Comparison of ENCODE assay signal across 25 cellular contexts in the genomic region with DNA sequence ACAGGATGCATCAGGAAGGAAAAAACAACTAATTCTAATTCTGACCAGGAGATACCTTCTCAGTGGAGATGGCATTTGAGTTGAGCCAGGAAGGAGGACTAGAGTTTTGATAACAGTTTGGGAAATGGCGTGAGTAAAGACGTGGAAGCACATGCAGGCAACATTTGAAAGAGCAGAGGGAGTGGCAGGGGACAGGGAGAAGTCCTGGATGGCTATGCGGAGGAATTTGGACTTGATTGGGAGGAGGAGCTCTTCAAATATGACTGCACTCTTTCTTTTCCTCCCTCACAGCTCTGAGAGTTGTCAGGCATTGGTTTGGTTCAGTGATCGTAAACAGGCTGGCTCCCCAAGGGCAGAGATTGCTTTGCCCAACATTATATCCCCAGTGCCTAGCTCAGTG.
"Had no signal": no experiment of that assay in that cellular context is flagged by ENCODE, and none has a peak within 500 bp of the region (broad histone marks: within the 10 kb centered on the region; RNA-seq: fewer than 3 reads in every experiment).

No MANE protein-coding gene starts in this region.

- DNase-seq: activated B cell treated with CpG ODN at 0.5 μM for 24 hours; activated CD4-positive, alpha-beta T cell treated with anti-CD3 and anti-CD28 coated beads for 36 hours; activated CD4-positive, alpha-beta T cell treated with anti-CD3 and anti-CD28 coated beads, Interleukin-2, amount 50 U/mL, for 4 hours; activated CD8-positive, alpha-beta memory T cell treated with anti-CD3 and anti-CD28 coated beads for 24 hours; activated CD8-positive, alpha-beta memory T cell treated with anti-CD3 and anti-CD28 coated beads, Interleukin-2, amount 50 U/mL, for 4 hours; activated naive CD4-positive, alpha-beta T cell treated with anti-CD3 and anti-CD28 coated beads for 36 hours; activated T-cell treated with anti-CD3 and anti-CD28 coated beads, Interleukin-2, amount 50 U/mL, for 24 hours; effector CD4-positive, alpha-beta T cell; hypothalamus; kidney; left ventricle myocardium inferior; mammary epithelial cell; midbrain; pancreas; psoas muscle; stimulated activated CD4-positive, alpha-beta T cell treated with anti-CD3 and anti-CD28 coated beads, Interleukin-15, amount 100 ng/mL, for 24 hours; stomach; T-cell; T-helper 9 cell; transverse colon had no signal

- ATAC-seq: activated CD4-positive, alpha-beta T cell treated with anti-CD3 and anti-CD28 coated beads for 36 hours; activated T-helper 17 cell treated with anti-CD3 and anti-CD28 coated beads, Interleukin-2, amount 50 U/mL, for 72 hours; natural killer cell treated with Interleukin-12 subunit alpha and Interleukin-12 subunit beta and Interleukin-15 and Interleukin-18, amount 100 ng/mL, for 72 hours; stimulated activated memory B cell treated with anti-CD40 and anti-IgM and Interleukin-4, amounts not matched to agents 10 μg/mL and 1 μg/mL and 100 μg/mL, for 72 hours had no signal

- H3K27me3 Mint-ChIP-seq: activated B cell treated with CpG ODN at 0.5 μM for 24 hours; activated CD4-positive, alpha-beta T cell treated with anti-CD3 and anti-CD28 coated beads for 36 hours; activated T-cell treated with anti-CD3 and anti-CD28 coated beads, Interleukin-2, amount 50 U/mL, for 24 hours; activated T-helper 17 cell treated with anti-CD3 and anti-CD28 coated beads, Interleukin-2, amount 50 U/mL, for 72 hours; brain; natural killer cell treated with Interleukin-12 subunit alpha and Interleukin-12 subunit beta and Interleukin-15 and Interleukin-18, amount 100 ng/mL, for 72 hours; stimulated activated memory B cell treated with anti-CD40 and anti-IgM and Interleukin-4, amounts not matched to agents 10 μg/mL and 1 μg/mL and 100 μg/mL, for 72 hours; T-cell had no signal

- H3K9me3 ChIP-seq: left ventricle myocardium inferior, pancreas, psoas muscle, right atrium auricular region, stomach, transverse colon had no signal

- H3K27ac Mint-ChIP-seq: activated B cell treated with CpG ODN at 0.5 μM for 24 hours; activated CD4-positive, alpha-beta T cell treated with anti-CD3 and anti-CD28 coated beads for 36 hours; activated naive CD4-positive, alpha-beta T cell treated with anti-CD3 and anti-CD28 coated beads for 36 hours; activated T-cell treated with anti-CD3 and anti-CD28 coated beads, Interleukin-2, amount 50 U/mL, for 24 hours; activated T-helper 17 cell treated with anti-CD3 and anti-CD28 coated beads, Interleukin-2, amount 50 U/mL, for 72 hours; natural killer cell treated with Interleukin-12 subunit alpha and Interleukin-12 subunit beta and Interleukin-15 and Interleukin-18, amount 100 ng/mL, for 72 hours; stimulated activated memory B cell treated with anti-CD40 and anti-IgM and Interleukin-4, amounts not matched to agents 10 μg/mL and 1 μg/mL and 100 μg/mL, for 72 hours; T-cell had no signal

- H3K27me3 ChIP-seq: pancreas, right atrium auricular region, stomach, transverse colon had no signal

- H3K4me1 ChIP-seq: pancreas, psoas muscle, right atrium auricular region, transverse colon had no signal

- H3K36me3 Mint-ChIP-seq: natural killer cell treated with Interleukin-12 subunit alpha and Interleukin-12 subunit beta and Interleukin-15 and Interleukin-18, amount 100 ng/mL, for 72 hours had no signal

- H3K4me1 Mint-ChIP-seq: activated B cell treated with CpG ODN at 0.5 μM for 24 hours; activated T-helper 17 cell treated with anti-CD3 and anti-CD28 coated beads, Interleukin-2, amount 50 U/mL, for 72 hours; stimulated activated memory B cell treated with anti-CD40 and anti-IgM and Interleukin-4, amounts not matched to agents 10 μg/mL and 1 μg/mL and 100 μg/mL, for 72 hours had no signal

- H3K9me3 Mint-ChIP-seq: activated B cell treated with CpG ODN at 0.5 μM for 24 hours; activated naive CD4-positive, alpha-beta T cell treated with anti-CD3 and anti-CD28 coated beads for 36 hours; activated T-cell treated with anti-CD3 and anti-CD28 coated beads, Interleukin-2, amount 50 U/mL, for 24 hours; activated T-helper 17 cell treated with anti-CD3 and anti-CD28 coated beads, Interleukin-2, amount 50 U/mL, for 72 hours; brain; natural killer cell treated with Interleukin-12 subunit alpha and Interleukin-12 subunit beta and Interleukin-15 and Interleukin-18, amount 100 ng/mL, for 72 hours; stimulated activated memory B cell treated with anti-CD40 and anti-IgM and Interleukin-4, amounts not matched to agents 10 μg/mL and 1 μg/mL and 100 μg/mL, for 72 hours; T-cell had no signal

- H3K4me3 ChIP-seq: left ventricle myocardium inferior, pancreas, psoas muscle, right atrium auricular region, stomach, transverse colon had no signal

- H3K4me3 Mint-ChIP-seq: activated B cell treated with CpG ODN at 0.5 μM for 24 hours; activated CD4-positive, alpha-beta T cell treated with anti-CD3 and anti-CD28 coated beads for 36 hours; activated naive CD4-positive, alpha-beta T cell treated with anti-CD3 and anti-CD28 coated beads for 36 hours; activated T-cell treated with anti-CD3 and anti-CD28 coated beads, Interleukin-2, amount 50 U/mL, for 24 hours; activated T-helper 17 cell treated with anti-CD3 and anti-CD28 coated beads, Interleukin-2, amount 50 U/mL, for 72 hours; brain; natural killer cell treated with Interleukin-12 subunit alpha and Interleukin-12 subunit beta and Interleukin-15 and Interleukin-18, amount 100 ng/mL, for 72 hours; stimulated activated memory B cell treated with anti-CD40 and anti-IgM and Interleukin-4, amounts not matched to agents 10 μg/mL and 1 μg/mL and 100 μg/mL, for 72 hours; T-cell had no signal
